ENCODE assay signal across 1 cellular context in genomic region chr20:297098-297924, GRCh38.
A peak's percentile ranks its signal among the peaks of the same experiment; 100 is the strongest.
TF ChIP-seq lines count a peak whose summit lies in the region.

A gene with protein sequence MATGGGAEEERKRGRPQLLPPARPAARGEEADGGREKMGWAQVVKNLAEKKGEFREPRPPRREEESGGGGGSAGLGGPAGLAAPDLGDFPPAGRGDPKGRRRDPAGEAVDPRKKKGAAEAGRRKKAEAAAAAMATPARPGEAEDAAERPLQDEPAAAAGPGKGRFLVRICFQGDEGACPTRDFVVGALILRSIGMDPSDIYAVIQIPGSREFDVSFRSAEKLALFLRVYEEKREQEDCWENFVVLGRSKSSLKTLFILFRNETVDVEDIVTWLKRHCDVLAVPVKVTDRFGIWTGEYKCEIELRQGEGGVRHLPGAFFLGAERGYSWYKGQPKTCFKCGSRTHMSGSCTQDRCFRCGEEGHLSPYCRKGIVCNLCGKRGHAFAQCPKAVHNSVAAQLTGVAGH (plus strand): TSS chr20:297570. CDS start chr20:297587, 17 bp downstream.

TF ChIP-seq in HEK293, 187 proteins besides CTCF, POLR2A, EP300 and RAD21 (continued from another document and continues in another):
- TF ChIP-seq, protein P1, sequence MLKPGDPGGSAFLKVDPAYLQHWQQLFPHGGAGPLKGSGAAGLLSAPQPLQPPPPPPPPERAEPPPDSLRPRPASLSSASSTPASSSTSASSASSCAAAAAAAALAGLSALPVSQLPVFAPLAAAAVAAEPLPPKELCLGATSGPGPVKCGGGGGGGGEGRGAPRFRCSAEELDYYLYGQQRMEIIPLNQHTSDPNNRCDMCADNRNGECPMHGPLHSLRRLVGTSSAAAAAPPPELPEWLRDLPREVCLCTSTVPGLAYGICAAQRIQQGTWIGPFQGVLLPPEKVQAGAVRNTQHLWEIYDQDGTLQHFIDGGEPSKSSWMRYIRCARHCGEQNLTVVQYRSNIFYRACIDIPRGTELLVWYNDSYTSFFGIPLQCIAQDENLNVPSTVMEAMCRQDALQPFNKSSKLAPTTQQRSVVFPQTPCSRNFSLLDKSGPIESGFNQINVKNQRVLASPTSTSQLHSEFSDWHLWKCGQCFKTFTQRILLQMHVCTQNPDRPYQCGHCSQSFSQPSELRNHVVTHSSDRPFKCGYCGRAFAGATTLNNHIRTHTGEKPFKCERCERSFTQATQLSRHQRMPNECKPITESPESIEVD (tag by site-specific recombination; IDR thresholded peaks at IDR 0.05): no peak
- TF ChIP-seq OVOL3 (tag by site-specific recombination; IDR thresholded peaks at IDR 0.05) (no peak), ZNF398 (tag by site-specific recombination; IDR thresholded peaks at IDR 0.05) (peak; percentile 70), ZNF426 (tag by site-specific recombination; IDR thresholded peaks at IDR 0.05) (no peak), ZNF24 (tag by site-specific recombination; IDR thresholded peaks at IDR 0.05) (peak; percentile 96; the same call in 1 of the 2 replicates), KLF10 (tag by site-specific recombination; IDR thresholded peaks at IDR 0.05) (peak; percentile 99), ZNF16 (tag by site-specific recombination; IDR thresholded peaks at IDR 0.05; ENCODE audit: low read depth) (no peak), ZNF221 (tag by site-specific recombination; IDR thresholded peaks at IDR 0.05; ENCODE audit: borderline replicate concordance) (no peak), PRDM1 (tag by site-specific recombination; IDR thresholded peaks at IDR 0.05) (peak; percentile 72), ZNF510 (tag by site-specific recombination; IDR thresholded peaks at IDR 0.05; ENCODE audit: insufficient replicate concordance) (no peak), ZNF391 (tag by site-specific recombination; IDR thresholded peaks at IDR 0.05; ENCODE audit: borderline replicate concordance, low read depth) (0 out of 2 replicates have a peak, but pooled peaks have one; percentile 77), ZNF561 (tag by site-specific recombination; IDR thresholded peaks at IDR 0.05; ENCODE audit: borderline replicate concordance) (peak; percentile 24; the same call in 1 of the 2 replicates), GFI1B (tag by site-specific recombination; IDR thresholded peaks at IDR 0.05) (0 out of 2 replicates have a peak, but pooled peaks have one; percentile 2), SCRT2 (tag by site-specific recombination; IDR thresholded peaks at IDR 0.05) (no peak), ZNF549 (tag by site-specific recombination; IDR thresholded peaks at IDR 0.05) (no peak), GLIS2 (tag by site-specific recombination; IDR thresholded peaks at IDR 0.05) (peak; percentile 99), SALL2 (tag by site-specific recombination; IDR thresholded peaks at IDR 0.05; ENCODE audit: borderline replicate concordance) (no peak), ZNF514 (tag by site-specific recombination; IDR thresholded peaks at IDR 0.05) (no peak), OSR2 (tag by site-specific recombination; IDR thresholded peaks at IDR 0.05) (peak; percentile 15; the same call in 1 of the 2 replicates), ZBTB21 (tag by site-specific recombination; IDR thresholded peaks at IDR 0.05) (0 out of 2 replicates have a peak, but pooled peaks have one; percentile 28), KLF8 (tag by site-specific recombination; IDR thresholded peaks at IDR 0.05) (peak; percentile 95), ZSCAN30 (tag by site-specific recombination; IDR thresholded peaks at IDR 0.05) (peak; percentile 57), ZNF354C (tag by site-specific recombination; IDR thresholded peaks at IDR 0.05; ENCODE audit: borderline replicate concordance, low read depth) (no peak), WT1 (tag by site-specific recombination; IDR thresholded peaks at IDR 0.05) (peak; percentile 79), ZNF624 (tag by site-specific recombination; IDR thresholded peaks at IDR 0.05) (no peak), ZNF146 (tag by site-specific recombination; IDR thresholded peaks at IDR 0.05) (no peak), ZEB2 (tag by site-specific recombination; IDR thresholded peaks at IDR 0.05) (peak; percentile 99), ZNF19 (tag by site-specific recombination; IDR thresholded peaks at IDR 0.05; ENCODE audit: low read depth) (no peak), ZFP41 (tag by site-specific recombination; IDR thresholded peaks at IDR 0.05; ENCODE audit: borderline replicate concordance) (no peak), PATZ1 (tag by site-specific recombination; IDR thresholded peaks at IDR 0.05) (peak; percentile 98), ZNF76 (tag by site-specific recombination; IDR thresholded peaks at IDR 0.05; ENCODE audit: borderline replicate concordance, low read depth) (peak; percentile 95), GLI2 (tag by site-specific recombination; IDR thresholded peaks at IDR 0.05; ENCODE audit: borderline replicate concordance, low read depth) (no peak; the same call in 1 of the 2 replicates), ZSCAN4 (tag by site-specific recombination; IDR thresholded peaks at IDR 0.05) (no peak), SP3 (tag by site-specific recombination; IDR thresholded peaks at IDR 0.05) (peak; percentile 90), ZNF112 (tag by site-specific recombination; IDR thresholded peaks at IDR 0.05) (no peak), ZNF394 (tag by site-specific recombination; IDR thresholded peaks at IDR 0.05; ENCODE audit: borderline replicate concordance) (no peak; the same call in 1 of the 2 replicates), ZSCAN23 (tag by site-specific recombination; IDR thresholded peaks at IDR 0.05) (0 out of 2 replicates have a peak, but pooled peaks have one; percentile 23), ZFP69B (tag by site-specific recombination; IDR thresholded peaks at IDR 0.05) (peak; percentile 60; the same call in 1 of the 2 replicates), ZNF202 (tag by site-specific recombination; IDR thresholded peaks at IDR 0.05; ENCODE audit: borderline replicate concordance) (no peak), ZSCAN18 (tag by site-specific recombination; IDR thresholded peaks at IDR 0.05) (no peak)
- TF ChIP-seq, protein P2, sequence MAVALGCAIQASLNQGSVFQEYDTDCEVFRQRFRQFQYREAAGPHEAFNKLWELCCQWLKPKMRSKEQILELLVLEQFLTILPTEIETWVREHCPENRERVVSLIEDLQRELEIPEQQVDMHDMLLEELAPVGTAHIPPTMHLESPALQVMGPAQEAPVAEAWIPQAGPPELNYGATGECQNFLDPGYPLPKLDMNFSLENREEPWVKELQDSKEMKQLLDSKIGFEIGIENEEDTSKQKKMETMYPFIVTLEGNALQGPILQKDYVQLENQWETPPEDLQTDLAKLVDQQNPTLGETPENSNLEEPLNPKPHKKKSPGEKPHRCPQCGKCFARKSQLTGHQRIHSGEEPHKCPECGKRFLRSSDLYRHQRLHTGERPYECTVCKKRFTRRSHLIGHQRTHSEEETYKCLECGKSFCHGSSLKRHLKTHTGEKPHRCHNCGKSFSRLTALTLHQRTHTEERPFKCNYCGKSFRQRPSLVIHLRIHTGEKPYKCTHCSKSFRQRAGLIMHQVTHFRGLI (tag by site-specific recombination; IDR thresholded peaks at IDR 0.05): peak; percentile 76
- TF ChIP-seq, protein P3, sequence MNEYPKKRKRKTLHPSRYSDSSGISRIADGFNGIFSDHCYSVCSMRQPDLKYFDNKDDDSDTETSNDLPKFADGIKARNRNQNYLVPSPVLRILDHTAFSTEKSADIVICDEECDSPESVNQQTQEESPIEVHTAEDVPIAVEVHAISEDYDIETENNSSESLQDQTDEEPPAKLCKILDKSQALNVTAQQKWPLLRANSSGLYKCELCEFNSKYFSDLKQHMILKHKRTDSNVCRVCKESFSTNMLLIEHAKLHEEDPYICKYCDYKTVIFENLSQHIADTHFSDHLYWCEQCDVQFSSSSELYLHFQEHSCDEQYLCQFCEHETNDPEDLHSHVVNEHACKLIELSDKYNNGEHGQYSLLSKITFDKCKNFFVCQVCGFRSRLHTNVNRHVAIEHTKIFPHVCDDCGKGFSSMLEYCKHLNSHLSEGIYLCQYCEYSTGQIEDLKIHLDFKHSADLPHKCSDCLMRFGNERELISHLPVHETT (tag by site-specific recombination; IDR thresholded peaks at IDR 0.05): peak; percentile 83
- TF ChIP-seq, protein P4, sequence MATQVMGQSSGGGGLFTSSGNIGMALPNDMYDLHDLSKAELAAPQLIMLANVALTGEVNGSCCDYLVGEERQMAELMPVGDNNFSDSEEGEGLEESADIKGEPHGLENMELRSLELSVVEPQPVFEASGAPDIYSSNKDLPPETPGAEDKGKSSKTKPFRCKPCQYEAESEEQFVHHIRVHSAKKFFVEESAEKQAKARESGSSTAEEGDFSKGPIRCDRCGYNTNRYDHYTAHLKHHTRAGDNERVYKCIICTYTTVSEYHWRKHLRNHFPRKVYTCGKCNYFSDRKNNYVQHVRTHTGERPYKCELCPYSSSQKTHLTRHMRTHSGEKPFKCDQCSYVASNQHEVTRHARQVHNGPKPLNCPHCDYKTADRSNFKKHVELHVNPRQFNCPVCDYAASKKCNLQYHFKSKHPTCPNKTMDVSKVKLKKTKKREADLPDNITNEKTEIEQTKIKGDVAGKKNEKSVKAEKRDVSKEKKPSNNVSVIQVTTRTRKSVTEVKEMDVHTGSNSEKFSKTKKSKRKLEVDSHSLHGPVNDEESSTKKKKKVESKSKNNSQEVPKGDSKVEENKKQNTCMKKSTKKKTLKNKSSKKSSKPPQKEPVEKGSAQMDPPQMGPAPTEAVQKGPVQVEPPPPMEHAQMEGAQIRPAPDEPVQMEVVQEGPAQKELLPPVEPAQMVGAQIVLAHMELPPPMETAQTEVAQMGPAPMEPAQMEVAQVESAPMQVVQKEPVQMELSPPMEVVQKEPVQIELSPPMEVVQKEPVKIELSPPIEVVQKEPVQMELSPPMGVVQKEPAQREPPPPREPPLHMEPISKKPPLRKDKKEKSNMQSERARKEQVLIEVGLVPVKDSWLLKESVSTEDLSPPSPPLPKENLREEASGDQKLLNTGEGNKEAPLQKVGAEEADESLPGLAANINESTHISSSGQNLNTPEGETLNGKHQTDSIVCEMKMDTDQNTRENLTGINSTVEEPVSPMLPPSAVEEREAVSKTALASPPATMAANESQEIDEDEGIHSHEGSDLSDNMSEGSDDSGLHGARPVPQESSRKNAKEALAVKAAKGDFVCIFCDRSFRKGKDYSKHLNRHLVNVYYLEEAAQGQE (tag by site-specific recombination; IDR thresholded peaks at IDR 0.05): 0 out of 2 replicates have a peak, but pooled peaks have one; percentile 31
- TF ChIP-seq, protein P5, sequence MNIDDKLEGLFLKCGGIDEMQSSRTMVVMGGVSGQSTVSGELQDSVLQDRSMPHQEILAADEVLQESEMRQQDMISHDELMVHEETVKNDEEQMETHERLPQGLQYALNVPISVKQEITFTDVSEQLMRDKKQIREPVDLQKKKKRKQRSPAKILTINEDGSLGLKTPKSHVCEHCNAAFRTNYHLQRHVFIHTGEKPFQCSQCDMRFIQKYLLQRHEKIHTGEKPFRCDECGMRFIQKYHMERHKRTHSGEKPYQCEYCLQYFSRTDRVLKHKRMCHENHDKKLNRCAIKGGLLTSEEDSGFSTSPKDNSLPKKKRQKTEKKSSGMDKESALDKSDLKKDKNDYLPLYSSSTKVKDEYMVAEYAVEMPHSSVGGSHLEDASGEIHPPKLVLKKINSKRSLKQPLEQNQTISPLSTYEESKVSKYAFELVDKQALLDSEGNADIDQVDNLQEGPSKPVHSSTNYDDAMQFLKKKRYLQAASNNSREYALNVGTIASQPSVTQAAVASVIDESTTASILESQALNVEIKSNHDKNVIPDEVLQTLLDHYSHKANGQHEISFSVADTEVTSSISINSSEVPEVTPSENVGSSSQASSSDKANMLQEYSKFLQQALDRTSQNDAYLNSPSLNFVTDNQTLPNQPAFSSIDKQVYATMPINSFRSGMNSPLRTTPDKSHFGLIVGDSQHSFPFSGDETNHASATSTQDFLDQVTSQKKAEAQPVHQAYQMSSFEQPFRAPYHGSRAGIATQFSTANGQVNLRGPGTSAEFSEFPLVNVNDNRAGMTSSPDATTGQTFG (tag by site-specific recombination; IDR thresholded peaks at IDR 0.05; ENCODE audit: borderline replicate concordance): no peak
